ENCODE assay signal across 9 cellular contexts in the genomic region with DNA sequence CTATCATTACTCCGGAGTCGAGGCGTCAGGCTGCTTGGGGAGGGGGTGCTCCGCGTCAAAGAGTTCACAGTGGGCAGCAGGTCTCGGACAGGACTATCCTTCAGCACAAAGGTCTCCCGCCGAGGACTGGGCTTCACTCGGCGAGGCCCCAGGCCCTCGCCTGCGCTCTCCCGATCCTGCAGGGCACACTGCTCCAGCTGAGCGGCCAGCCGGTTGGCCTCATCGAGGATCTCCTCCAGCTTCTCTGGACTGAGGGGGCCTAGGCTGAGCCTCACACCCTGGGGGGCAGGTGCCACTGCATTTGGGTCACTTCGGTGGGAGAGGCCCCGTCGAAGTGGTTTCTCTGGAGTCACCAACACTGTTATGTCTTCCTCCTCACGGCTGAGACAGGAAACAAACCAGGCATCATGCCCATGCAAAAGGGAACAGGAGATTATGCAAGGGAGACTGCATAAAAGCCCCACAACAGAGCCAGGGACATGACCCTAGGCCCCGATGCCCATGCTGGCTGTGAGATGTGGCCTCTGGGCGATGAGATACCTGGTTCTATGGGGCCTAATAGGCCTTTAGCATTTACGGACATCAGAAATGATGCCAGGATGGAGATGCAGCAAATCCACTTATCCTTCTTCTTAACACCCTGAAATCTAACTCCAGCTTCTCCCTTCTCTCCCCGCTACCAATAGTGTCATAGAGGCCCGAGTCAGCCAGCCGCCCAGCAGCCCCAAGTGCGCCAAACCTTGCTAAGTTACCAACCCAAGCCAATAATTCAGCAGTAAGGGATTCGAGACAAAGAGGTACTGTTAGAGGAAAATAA. TPM values are rescaled to one million over a fixed set of nuclear protein-coding genes. Genes with fewer than 3 reads are reported as not detected.
DNase-seq lines count a peak whose midpoint lies in the region; ATAC-seq and TF ChIP-seq lines count a peak whose summit lies in the region.
"Had no signal": no experiment of that assay in that cellular context is flagged by ENCODE, and none has a peak within 500 bp of the region (broad histone marks: within the 10 kb centered on the region; RNA-seq: fewer than 3 reads in every experiment).

No MANE protein-coding gene starts in this region.

- H3F3A ChIP-seq in DOHH2 (ENCODE audit: control insufficient read depth, insufficient read depth) = no peaks in the 10 kb centered on the region

- no peak overlapping the region for H3K27ac ChIP-seq in DOHH2 (ENCODE audit: low read depth, low read length)
- no peak overlapping the region for H3K27ac ChIP-seq in ectodermal cell (ENCODE audit: insufficient read depth, low read depth, low read length, poor library complexity, severe bottlenecking)

- H3K9me3 ChIP-seq in DOHH2 (ENCODE audit: control insufficient read depth, insufficient read depth, low read length) (no peaks in the 10 kb centered on the region), ectodermal cell (ENCODE audit: control insufficient read depth, low read length) (no peaks in the 10 kb centered on the region), neuron (ENCODE audit: low read length) (no peaks in the 10 kb centered on the region)

- H4K20me1 ChIP-seq in DOHH2 (ENCODE audit: control insufficient read depth, insufficient read depth, low read depth, low read length) = no peaks in the 10 kb centered on the region

- H2AFZ ChIP-seq in neuron (ENCODE audit: low read depth, low read length) = no peak overlapping the region

- ATAC-seq in HG03039 (IDR thresholded peaks at IDR 0.05; ENCODE audit: unreplicated experiment) = no peak

- H3K4me2 ChIP-seq in DOHH2 (ENCODE audit: low read length) = peak overlapping the region; percentile 77

- no peaks in the 10 kb centered on the region for H3K9me2 ChIP-seq in DOHH2 (replicated peaks; ENCODE audit: control insufficient read depth, low read length)

- H3K4me1 ChIP-seq in DOHH2 (ENCODE audit: control insufficient read depth, low read length) (peaks cover 24% of the 10 kb centered on the region), ectodermal cell (ENCODE audit: control insufficient read depth, insufficient read depth, low read length) (peaks cover 10% of the 10 kb centered on the region), neuron (ENCODE audit: insufficient read depth, low read length) (peaks cover 71% of the 10 kb centered on the region)

- H3K4me3 ChIP-seq in DOHH2 (ENCODE audit: low read length) = peak overlapping the region; percentile 93
- peak overlapping the region; percentile 85 for H3K4me3 ChIP-seq in ectodermal cell (ENCODE audit: insufficient read depth, low read depth, low read length)
- peak overlapping the region; percentile 86 for H3K4me3 ChIP-seq in neuron (ENCODE audit: low read length)

- no peak for TF ChIP-seq CTCF in DOHH2 (IDR thresholded peaks at IDR 0.05; ENCODE audit: low read depth, low read length, poor library complexity, severe bottlenecking)

- WGBS in ectodermal cell, 2 experiments = 61 to 65% methylated on average over 27 to 28 of the region's 28 CpGs

- peaks cover 10% of the 10 kb centered on the region for H3K79me2 ChIP-seq in DOHH2 (ENCODE audit: control insufficient read depth, low read length)

- H3K27me3 ChIP-seq in DOHH2 (ENCODE audit: control insufficient read depth, low read length) = no peaks in the 10 kb centered on the region
- H3K27me3 ChIP-seq in ectodermal cell (ENCODE audit: control insufficient read depth, insufficient read depth, low read length, poor library complexity, severe bottlenecking) = no peaks in the 10 kb centered on the region
- no peaks in the 10 kb centered on the region for H3K27me3 ChIP-seq in neuron (ENCODE audit: insufficient read depth, low read length)

- H3K36me3 ChIP-seq in DOHH2 (ENCODE audit: control insufficient read depth, low read length) (peaks cover 19% of the 10 kb centered on the region), ectodermal cell (ENCODE audit: control insufficient read depth, insufficient read depth, low read length) (peaks cover 9% of the 10 kb centered on the region), neuron (ENCODE audit: insufficient read depth, low read length) (peaks cover 37% of the 10 kb centered on the region)

- DNase-seq in NOMO-1 (lab: John Stamatoyannopoulos, UW; ENCODE audit: unreplicated experiment in 2 of 2) (peak; percentile 28 to 56), epidermal melanocyte (ENCODE audit: insufficient read length, low spot score) (no peak), NCI-H2029 treated with DMSO at 0.1 percent for 48 hours (lab: John Stamatoyannopoulos, UW) (no peak), ecto neural progenitor cell (ENCODE audit: low spot score) (no peak)
- DNase-seq: NCI-H2029 had no signal

RNA-seq across cellular contexts. Expression of a gene that starts 1.1 kb away (rescaled TPM):
- 69.0 TPM for polyA plus RNA-seq in ectodermal cell (2013, experiment 1 of 4)
- polyA plus RNA-seq in ectodermal cell (2013, experiment 2 of 4) = 61.2 TPM
- polyA plus RNA-seq in ectodermal cell (2013, experiment 3 of 4) = 62.7 TPM
- polyA plus RNA-seq in ectodermal cell (2013, experiment 4 of 4) = 68.0 TPM

RNA-seq across cellular contexts. Expression of a gene that starts 24.9 kb away (rescaled TPM):
- not detected for polyA plus RNA-seq in ectodermal cell (2013, experiment 1 of 4)
- polyA plus RNA-seq in ectodermal cell (2013, experiment 2 of 4) = not detected
- not detected for polyA plus RNA-seq in ectodermal cell (2013, experiment 3 of 4)
- polyA plus RNA-seq in ectodermal cell (2013, experiment 4 of 4) = not detected

RNA-seq across cellular contexts. Expression of a gene that starts 32.5 kb away (rescaled TPM):
- 31.0 TPM for polyA plus RNA-seq in ectodermal cell (2013, experiment 1 of 4)
- 40.1 TPM for polyA plus RNA-seq in ectodermal cell (2013, experiment 2 of 4)
- 35.2 TPM for polyA plus RNA-seq in ectodermal cell (2013, experiment 3 of 4)
- polyA plus RNA-seq in ectodermal cell (2013, experiment 4 of 4) = 42.8 TPM

Comparison
In these comparisons a context has a peak if more than half of its experiments do, and no peak if none do; other contexts are left out.
1. DNase-seq: peak in NOMO-1 (2 of 2); none in epidermal melanocyte (single experiment), NCI-H2029 treated with DMSO at 0.1 percent for 48 hours (single experiment) and ecto neural progenitor cell (single experiment).
2. Peak in every context shown above with its lines, with median percentiles within 50 percentile points of each other: H3K4me3 ChIP-seq.